10 cellular contexts compared by ENCODE assay signal in the genomic region with DNA sequence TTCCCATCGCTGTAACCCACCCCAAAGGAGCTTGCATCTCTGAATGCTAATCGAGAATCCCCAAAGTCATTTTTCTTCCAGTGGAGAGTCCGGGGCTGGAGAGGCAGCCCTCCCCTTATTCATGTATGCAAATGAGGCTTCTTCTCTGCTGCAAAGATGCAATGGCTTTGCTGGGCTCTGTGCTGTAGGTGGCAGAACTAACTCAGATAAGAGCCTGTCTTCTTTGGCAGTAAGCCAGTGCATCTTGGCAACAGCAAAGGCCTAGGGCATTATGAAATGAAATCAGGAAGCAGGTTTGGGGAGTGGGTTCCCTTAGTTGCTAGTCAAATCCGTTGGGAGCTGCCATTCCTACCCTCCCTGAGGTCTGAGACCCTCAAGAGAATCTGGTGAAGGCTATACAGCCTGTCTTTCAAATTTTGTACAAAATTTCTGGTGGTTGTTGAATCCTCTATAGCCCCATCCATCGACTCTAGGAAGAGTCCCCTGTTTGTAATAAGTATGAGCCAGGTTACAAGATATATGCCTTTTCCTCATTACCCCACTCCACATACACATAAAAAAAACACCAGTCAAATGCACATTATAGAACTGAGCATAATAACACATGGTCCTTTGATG.
DNase-seq lines count a peak whose midpoint lies in the region; ATAC-seq and TF ChIP-seq lines count a peak whose summit lies in the region.
"Had no signal": no experiment of that assay in that cellular context is flagged by ENCODE, and none has a peak within 500 bp of the region (broad histone marks: within the 10 kb centered on the region; RNA-seq: fewer than 3 reads in every experiment).

No MANE protein-coding gene starts in this region.

- H3K27me3 ChIP-seq in breast epithelium: no peaks in the 10 kb centered on the region

- no peak overlapping the region for H3K4me3 Mint-ChIP-seq in MCF 10A (ENCODE audit: unreplicated experiment)
- peak overlapping the region in 3 of 5 experiments; percentile 30 to 47 (median 40) for H3K4me3 Mint-ChIP-seq in brain
- no peak overlapping the region for H3K4me3 Mint-ChIP-seq in activated CD4-positive, alpha-beta memory T cell treated with anti-CD3 and anti-CD28 coated beads, Interleukin-2, amount 10 ng/mL, durations not matched to agents 7 days and 5 days
- H3K4me3 Mint-ChIP-seq: activated naive CD4-positive, alpha-beta T cell treated with anti-CD3 and anti-CD28 coated beads, Interleukin-2, amount 50 U/mL, for 24 hours had no signal

- CTCF ChIA-PET in MCF 10A (lab: Yijun Ruan, JAX): interaction anchor here (0.5 to 4.6 kb wide), 15 partner anchors 9 to 845 kb away, joined by 3 to 42 read pairs (median 4); no protein-coding TSS in a partner anchor
- CTCF ChIA-PET in activated CD4-positive, alpha-beta memory T cell treated with anti-CD3 and anti-CD28 coated beads, Interleukin-2, amount 10 ng/mL, durations not matched to agents 7 days and 5 days (lab: Charles Lee): no interaction called here

- H3K4me1 ChIP-seq in breast epithelium: no peaks in the 10 kb centered on the region

- no TSS peak for BruUV-seq in MCF 10A (replicated peaks; lab: Mats Ljungman, UMichigan)

- H3K9me3 Mint-ChIP-seq in MCF 10A (ENCODE audit: unreplicated experiment): no peaks in the 10 kb centered on the region
- peaks cover 0 to 3% (median 0%) of the 10 kb centered on the region in 5 experiments for H3K9me3 Mint-ChIP-seq in brain
- no peaks in the 10 kb centered on the region for H3K9me3 Mint-ChIP-seq in activated CD4-positive, alpha-beta memory T cell treated with anti-CD3 and anti-CD28 coated beads, Interleukin-2, amount 10 ng/mL, durations not matched to agents 7 days and 5 days
- H3K9me3 Mint-ChIP-seq: activated naive CD4-positive, alpha-beta T cell treated with anti-CD3 and anti-CD28 coated beads, Interleukin-2, amount 50 U/mL, for 24 hours had no signal

- H3K27me3 Mint-ChIP-seq in MCF 10A (ENCODE audit: insufficient read depth, unreplicated experiment) (peaks cover 80% of the 10 kb centered on the region), brain (no peaks in the 10 kb centered on the region)
- no peaks in the 10 kb centered on the region for H3K27me3 Mint-ChIP-seq in activated CD4-positive, alpha-beta memory T cell treated with anti-CD3 and anti-CD28 coated beads, Interleukin-2, amount 10 ng/mL, durations not matched to agents 7 days and 5 days
- H3K27me3 Mint-ChIP-seq: activated naive CD4-positive, alpha-beta T cell treated with anti-CD3 and anti-CD28 coated beads, Interleukin-2, amount 50 U/mL, for 24 hours had no signal

- TF ChIP-seq POLR2A in breast epithelium (IDR thresholded peaks at IDR 0.05): no peak

- POLR2A ChIA-PET in MCF 10A (lab: Yijun Ruan, JAX): no interaction called here
- POLR2A ChIA-PET in activated CD4-positive, alpha-beta memory T cell treated with anti-CD3 and anti-CD28 coated beads, Interleukin-2, amount 10 ng/mL, durations not matched to agents 7 days and 5 days (lab: Charles Lee): no interaction called here

- H3K36me3 Mint-ChIP-seq in MCF 10A (ENCODE audit: insufficient read depth, unreplicated experiment): no peaks in the 10 kb centered on the region
- H3K36me3 Mint-ChIP-seq in brain: no peaks in the 10 kb centered on the region
- H3K36me3 Mint-ChIP-seq in activated CD4-positive, alpha-beta memory T cell treated with anti-CD3 and anti-CD28 coated beads, Interleukin-2, amount 10 ng/mL, durations not matched to agents 7 days and 5 days (ENCODE audit: low read depth): no peaks in the 10 kb centered on the region
- H3K36me3 Mint-ChIP-seq: activated naive CD4-positive, alpha-beta T cell treated with anti-CD3 and anti-CD28 coated beads, Interleukin-2, amount 50 U/mL, for 24 hours had no signal

- H3K27ac Mint-ChIP-seq in MCF 10A (ENCODE audit: low read depth, unreplicated experiment) (no peak overlapping the region), brain (peak overlapping the region; percentile 32 to 94 (median 80))
- H3K27ac Mint-ChIP-seq in activated CD4-positive, alpha-beta memory T cell treated with anti-CD3 and anti-CD28 coated beads, Interleukin-2, amount 10 ng/mL, durations not matched to agents 7 days and 5 days: no peak overlapping the region
- H3K27ac Mint-ChIP-seq: activated naive CD4-positive, alpha-beta T cell treated with anti-CD3 and anti-CD28 coated beads, Interleukin-2, amount 50 U/mL, for 24 hours had no signal

- H3K4me3 ChIP-seq in breast epithelium: no peak overlapping the region

- no peak for ATAC-seq in GM19397 (IDR thresholded peaks at IDR 0.05; ENCODE audit: unreplicated experiment)

- H3K4me1 Mint-ChIP-seq in MCF 10A (ENCODE audit: insufficient read depth, unreplicated experiment) (no peaks in the 10 kb centered on the region), brain (peaks cover 55% of the 10 kb centered on the region)
- no peaks in the 10 kb centered on the region for H3K4me1 Mint-ChIP-seq in activated CD4-positive, alpha-beta memory T cell treated with anti-CD3 and anti-CD28 coated beads, Interleukin-2, amount 10 ng/mL, durations not matched to agents 7 days and 5 days
- H3K4me1 Mint-ChIP-seq: activated naive CD4-positive, alpha-beta T cell treated with anti-CD3 and anti-CD28 coated beads, Interleukin-2, amount 50 U/mL, for 24 hours had no signal

- intact Hi-C loops in MCF 10A (cut with micrococcal nuclease): loop anchor here (1.0 to 2.0 kb wide), 2 partner anchors 399 to 808 kb away; no protein-coding TSS in a partner anchor
- intact Hi-C loops in breast epithelium (cut with DNase I; ENCODE audit: low total_unique reads): no loop called here

- H3K9me3 ChIP-seq in breast epithelium: no peaks in the 10 kb centered on the region

- TF ChIP-seq CTCF in MCF 10A (IDR thresholded peaks at IDR 0.05; ENCODE audit: unreplicated experiment) (peak; percentile 29), breast epithelium (IDR thresholded peaks at IDR 0.05) (no peak), brain (conservative IDR thresholded peaks at IDR 0.05) (peak; percentile 67 to 70)

- DNase-seq in MCF 10A (ENCODE audit: unreplicated experiment) (peak; percentile 72), breast epithelium (ENCODE audit: low spot score in 2 of 2) (no peak), left kidney (ENCODE audit: low read depth, low spot score) (peak; percentile 76), DMS79 treated with DMSO at 0.1 percent for 48 hours (lab: John Stamatoyannopoulos, UW) (no peak), NCI-H510A treated with DMSO at 0.1 percent for 48 hours (lab: John Stamatoyannopoulos, UW) (no peak)
- DNase-seq in activated CD4-positive, alpha-beta memory T cell treated with anti-CD3 and anti-CD28 coated beads, Interleukin-2, amount 10 ng/mL, durations not matched to agents 7 days and 5 days: no peak

- H3K36me3 ChIP-seq in breast epithelium: no peaks in the 10 kb centered on the region

- H3K27ac ChIP-seq in breast epithelium: no peak overlapping the region
- H3K27ac ChIP-seq: HL-60 had no signal

Comparison
In these comparisons a context has a peak if more than half of its experiments do, and no peak if none do; other contexts are left out.
1. DNase-seq: peak in MCF 10A (single experiment) and left kidney (single experiment); none in breast epithelium (0 of 2), DMS79 treated with DMSO at 0.1 percent for 48 hours (single experiment), NCI-H510A treated with DMSO at 0.1 percent for 48 hours (single experiment) and activated CD4-positive, alpha-beta memory T cell treated with anti-CD3 and anti-CD28 coated beads, Interleukin-2, amount 10 ng/mL, durations not matched to agents 7 days and 5 days (single experiment).
2. CTCF ChIP-seq: peak in MCF 10A (single experiment) and brain (2 of 2); none in breast epithelium (0 of 3).
3. H3K27ac Mint-ChIP-seq: peak in brain (5 of 5); none in MCF 10A (single experiment) and activated CD4-positive, alpha-beta memory T cell treated with anti-CD3 and anti-CD28 coated beads, Interleukin-2, amount 10 ng/mL, durations not matched to agents 7 days and 5 days (single experiment).
4. H3K4me3 Mint-ChIP-seq: peak in brain (3 of 5); none in MCF 10A (single experiment) and activated CD4-positive, alpha-beta memory T cell treated with anti-CD3 and anti-CD28 coated beads, Interleukin-2, amount 10 ng/mL, durations not matched to agents 7 days and 5 days (single experiment).